ENCODE assay signal across 1 cellular context in the genomic region with DNA sequence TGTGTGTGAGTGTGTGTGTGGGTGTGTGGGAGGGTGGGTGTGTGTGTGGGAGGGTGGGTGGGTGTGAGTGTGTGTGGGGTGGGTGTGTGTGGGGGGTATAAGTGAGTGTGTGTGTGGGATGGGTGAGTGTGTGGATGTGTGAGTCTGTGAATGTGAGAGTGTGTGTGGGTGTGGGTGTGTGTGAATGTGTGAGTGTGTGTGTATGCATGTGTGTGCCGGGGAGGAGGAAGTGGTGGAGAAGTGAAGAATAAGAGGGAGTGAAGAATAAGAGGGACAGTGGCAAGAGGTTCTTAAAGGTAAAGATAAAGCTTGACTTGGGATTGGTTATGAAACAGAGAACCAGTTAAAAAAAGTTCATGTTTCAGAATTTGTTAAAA.
TF ChIP-seq lines count a peak whose summit lies in the region.

No MANE protein-coding gene starts in this region.

TF ChIP-seq in K562, 482 proteins besides CTCF, POLR2A, EP300 and RAD21:
- TF ChIP-seq SMAD1 (IDR thresholded peaks at IDR 0.05; ENCODE audit: low read depth, low read length, partially characterized antibody): no peak
- TF ChIP-seq, protein P1, sequence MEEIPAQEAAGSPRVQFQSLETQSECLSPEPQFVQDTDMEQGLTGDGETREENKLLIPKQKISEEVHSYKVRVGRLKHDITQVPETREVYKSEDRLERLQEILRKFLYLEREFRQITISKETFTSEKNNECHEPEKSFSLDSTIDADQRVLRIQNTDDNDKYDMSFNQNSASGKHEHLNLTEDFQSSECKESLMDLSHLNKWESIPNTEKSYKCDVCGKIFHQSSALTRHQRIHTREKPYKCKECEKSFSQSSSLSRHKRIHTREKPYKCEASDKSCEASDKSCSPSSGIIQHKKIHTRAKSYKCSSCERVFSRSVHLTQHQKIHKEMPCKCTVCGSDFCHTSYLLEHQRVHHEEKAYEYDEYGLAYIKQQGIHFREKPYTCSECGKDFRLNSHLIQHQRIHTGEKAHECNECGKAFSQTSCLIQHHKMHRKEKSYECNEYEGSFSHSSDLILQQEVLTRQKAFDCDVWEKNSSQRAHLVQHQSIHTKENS (CRISPR knock-in tag; IDR thresholded peaks at IDR 0.05): no peak
- TF ChIP-seq EGR1 (conservative IDR thresholded peaks at IDR 0.05): peak; percentile 67
- no peak for TF ChIP-seq MTF1 (CRISPR knock-in tag; IDR thresholded peaks at IDR 0.05; ENCODE audit: borderline replicate concordance)
- TF ChIP-seq ZNF79 (CRISPR knock-in tag; IDR thresholded peaks at IDR 0.05; ENCODE audit: low read depth): no peak
- no peak for TF ChIP-seq ARNT (IDR thresholded peaks at IDR 0.05)
- TF ChIP-seq, protein P2, sequence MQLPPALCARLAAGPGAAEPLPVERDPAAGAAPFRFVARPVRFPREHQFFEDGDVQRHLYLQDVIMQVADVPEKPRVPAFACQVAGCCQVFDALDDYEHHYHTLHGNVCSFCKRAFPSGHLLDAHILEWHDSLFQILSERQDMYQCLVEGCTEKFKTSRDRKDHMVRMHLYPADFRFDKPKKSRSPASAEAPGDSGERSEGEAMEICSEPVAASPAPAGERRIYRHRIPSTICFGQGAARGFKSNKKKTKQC (CRISPR knock-in tag; IDR thresholded peaks at IDR 0.05): no peak
- no peak for TF ChIP-seq MCM5 (IDR thresholded peaks at IDR 0.05; ENCODE audit: low read depth)
